Comparison of ENCODE assay signal across 22 cellular contexts in the genomic region with DNA sequence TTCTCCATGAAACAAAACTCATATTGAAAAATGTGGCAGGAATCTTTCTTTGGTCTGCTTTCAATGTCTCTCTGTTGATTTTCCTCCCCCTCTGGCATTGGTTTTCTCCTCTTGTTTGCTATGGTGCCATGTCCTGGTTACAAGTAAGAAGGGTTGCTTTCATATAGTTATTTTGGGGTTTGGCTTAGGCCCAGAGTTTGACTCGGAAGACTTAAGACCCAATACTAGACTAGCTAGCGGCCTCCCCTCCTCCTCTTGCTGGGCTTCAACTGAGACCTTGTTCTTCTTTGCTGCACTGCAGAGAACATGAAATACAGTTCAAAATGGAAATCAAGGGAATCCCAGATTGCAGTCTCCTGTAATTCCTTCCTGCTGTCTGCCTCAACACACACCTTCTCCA. TPM values are rescaled to one million over a fixed set of nuclear protein-coding genes. Genes with fewer than 3 reads are reported as not detected.
DNase-seq lines count a peak whose midpoint lies in the region; ATAC-seq and TF ChIP-seq lines count a peak whose summit lies in the region.
"Had no signal": no experiment of that assay in that cellular context is flagged by ENCODE, and none has a peak within 500 bp of the region (broad histone marks: within the 10 kb centered on the region; RNA-seq: fewer than 3 reads in every experiment).

No MANE protein-coding gene starts in this region.

- H3K9me3 Mint-ChIP-seq in stimulated activated effector memory CD8-positive, alpha-beta T cell treated with anti-CD3 and anti-CD28 coated beads, Interleukin-12 subunit alpha, Interleukin-12 subunit beta, amount 100 ng/mL, for 72 hours, result no peaks in the 10 kb centered on the region
- H3K9me3 Mint-ChIP-seq: activated naive CD4-positive, alpha-beta T cell treated with anti-CD3 and anti-CD28 coated beads for 36 hours; CD8-positive, alpha-beta memory T cell had no signal

- H3K4me2 ChIP-seq in MM.1S (ENCODE audit: low read depth, low read length), result no peak overlapping the region
- H3K4me2 ChIP-seq: smooth muscle cell had no signal

- no peak overlapping the region for H3K27ac ChIP-seq in MM.1S (ENCODE audit: low read length)
- H3K27ac ChIP-seq: parathyroid adenoma had no signal

- H3K27ac Mint-ChIP-seq in stimulated activated effector memory CD8-positive, alpha-beta T cell treated with anti-CD3 and anti-CD28 coated beads, Interleukin-12 subunit alpha, Interleukin-12 subunit beta, amount 100 ng/mL, for 72 hours, result peak overlapping the region; percentile 18

- H3K36me3 ChIP-seq in MM.1S (replicated peaks; ENCODE audit: insufficient read depth, low read length), result no peaks in the 10 kb centered on the region

- in situ Hi-C loops in astrocyte of the cerebellum (cut with HindIII; ENCODE audit: low sequenced_read_pairs), result no loop called here

- H3K4me1 ChIP-seq in MM.1S (ENCODE audit: low read length), result no peaks in the 10 kb centered on the region
- H3K4me1 ChIP-seq: parathyroid adenoma had no signal

- no peaks in the 10 kb centered on the region for H3K9me3 ChIP-seq in MM.1S (replicated peaks; ENCODE audit: insufficient read depth, low read length)

- peaks cover 4% of the 10 kb centered on the region for H3K4me1 Mint-ChIP-seq in stimulated activated effector memory CD8-positive, alpha-beta T cell treated with anti-CD3 and anti-CD28 coated beads, Interleukin-12 subunit alpha, Interleukin-12 subunit beta, amount 100 ng/mL, for 72 hours

- ATAC-seq in stimulated activated effector memory CD8-positive, alpha-beta T cell treated with anti-CD3 and anti-CD28 coated beads, Interleukin-12 subunit alpha, Interleukin-12 subunit beta, amount 100 ng/mL, for 72 hours, result no peak
- no peak for ATAC-seq in HG02973 (IDR thresholded peaks at IDR 0.05; ENCODE audit: unreplicated experiment)
- ATAC-seq: left lobe of liver had no signal

- no peaks in the 10 kb centered on the region for H4K20me1 ChIP-seq in MM.1S (ENCODE audit: insufficient read depth, low read length)

- no peaks in the 10 kb centered on the region for H3K9me2 ChIP-seq in MM.1S (replicated peaks; ENCODE audit: insufficient read depth, low read length)

- H3F3A ChIP-seq in MM.1S (ENCODE audit: insufficient read depth, low read length), result no peaks in the 10 kb centered on the region

- no peaks in the 10 kb centered on the region for H3K27me3 ChIP-seq in MM.1S (replicated peaks; ENCODE audit: insufficient read depth, low read length)

- H3K36me3 Mint-ChIP-seq in stimulated activated effector memory CD8-positive, alpha-beta T cell treated with anti-CD3 and anti-CD28 coated beads, Interleukin-12 subunit alpha, Interleukin-12 subunit beta, amount 100 ng/mL, for 72 hours, result peaks cover 33% of the 10 kb centered on the region

- no peak overlapping the region for H3K9ac ChIP-seq in MM.1S (ENCODE audit: low read length)
- H3K9ac ChIP-seq: parathyroid adenoma had no signal

- no peak for TF ChIP-seq CTCF in astrocyte of the cerebellum (IDR thresholded peaks at IDR 0.05; ENCODE audit: low read depth, low read length, missing control alignments)
- TF ChIP-seq CTCF in fibroblast of the aortic adventitia (IDR thresholded peaks at IDR 0.05; ENCODE audit: insufficient read depth, low read length), result no peak
- TF ChIP-seq CTCF in MM.1S (IDR thresholded peaks at IDR 0.05; ENCODE audit: low read length), result no peak

- no peaks in the 10 kb centered on the region for H3K79me2 ChIP-seq in MM.1S (ENCODE audit: low read length)
- H3K79me2 ChIP-seq: parathyroid adenoma had no signal

- H3K4me3 ChIP-seq in astrocyte of the cerebellum (ENCODE audit: low read depth, low read length), result no peak overlapping the region
- no peak overlapping the region for H3K4me3 ChIP-seq in fibroblast of the aortic adventitia (ENCODE audit: low read depth, low read length)
- H3K4me3 ChIP-seq in MM.1S (ENCODE audit: low read length), result no peak overlapping the region
- H3K4me3 ChIP-seq: smooth muscle cell had no signal

- H2AFZ ChIP-seq in MM.1S (ENCODE audit: low read length), result no peak overlapping the region
- H2AFZ ChIP-seq: parathyroid adenoma had no signal

- peak; percentile 37 for DNase-seq in COLO829 (ENCODE audit: low spot score)
- peak; percentile 39 for DNase-seq in astrocyte of the cerebellum (ENCODE audit: low read depth)
- DNase-seq in fibroblast of the aortic adventitia (ENCODE audit: low read depth), result peak; percentile 39
- DNase-seq in stimulated activated effector memory CD8-positive, alpha-beta T cell treated with anti-CD3 and anti-CD28 coated beads, Interleukin-12 subunit alpha, Interleukin-12 subunit beta, amount 100 ng/mL, for 72 hours (ENCODE audit: low spot score in 2 of 2), result no peak
- no peak for DNase-seq in MM.1S
- no peak for DNase-seq in mucosa of gallbladder (ENCODE audit: low spot score)
- DNase-seq in NCI-H2081 (lab: John Stamatoyannopoulos, UW), result no peak
- DNase-seq: activated CD4-positive, alpha-beta T cell treated with anti-CD3 and anti-CD28 coated beads, Interleukin-2, amount 50 U/mL, for 1 hour; activated naive CD4-positive, alpha-beta T cell treated with anti-CD3 and anti-CD28 coated beads for 36 hours; activated T-cell treated with anti-CD3 and anti-CD28 coated beads for 4 hours; CD8-positive, alpha-beta memory T cell; effector CD4-positive, alpha-beta T cell; foreskin fibroblast; H7; KBM-7; NCI-H1048; NCI-H2171; NCI-H774 had no signal

- no peak overlapping the region for H3K4me3 Mint-ChIP-seq in stimulated activated effector memory CD8-positive, alpha-beta T cell treated with anti-CD3 and anti-CD28 coated beads, Interleukin-12 subunit alpha, Interleukin-12 subunit beta, amount 100 ng/mL, for 72 hours
- H3K4me3 Mint-ChIP-seq: activated naive CD4-positive, alpha-beta T cell treated with anti-CD3 and anti-CD28 coated beads for 36 hours; CD8-positive, alpha-beta memory T cell had no signal

RNA-seq across cellular contexts. Expression of a gene that starts 30.0 kb away (rescaled TPM):
- total RNA-seq in fibroblast of the aortic adventitia (ENCODE audit: low replicate concordance) (0.27 TPM in 1 of 2 replicates, not detected in the other), mucosa of gallbladder (3.6 TPM)
- total RNA-seq: H7 had no signal

Comparison
In these comparisons a context has a peak if more than half of its experiments do, and no peak if none do; other contexts are left out.
1. DNase-seq: peak in COLO829 (single experiment), astrocyte of the cerebellum (single experiment) and fibroblast of the aortic adventitia (single experiment); none in stimulated activated effector memory CD8-positive, alpha-beta T cell treated with anti-CD3 and anti-CD28 coated beads, Interleukin-12 subunit alpha, Interleukin-12 subunit beta, amount 100 ng/mL, for 72 hours (0 of 2), MM.1S (single experiment), mucosa of gallbladder (single experiment) and NCI-H2081 (0 of 2).